20 cellular contexts compared by ENCODE assay signal in genomic region chr11:83727251-83727650, GRCh38.
DNase-seq lines count a peak whose midpoint lies in the region; ATAC-seq and TF ChIP-seq lines count a peak whose summit lies in the region.
"Had no signal": no experiment of that assay in that cellular context is flagged by ENCODE, and none has a peak within 500 bp of the region (broad histone marks: within the 10 kb centered on the region; RNA-seq: fewer than 3 reads in every experiment).

No MANE protein-coding gene starts in this region.

- WGBS in body of pancreas, 2 donors = 67 to 94% methylated on average over 1 of the region's 1 CpG

- H3K27me3 Mint-ChIP-seq in stimulated activated naive CD8-positive, alpha-beta T cell treated with anti-CD3 and anti-CD28 coated beads, Interleukin-15, amount 100 ng/mL, for 72 hours = peaks cover 25% of the 10 kb centered on the region
- H3K27me3 Mint-ChIP-seq in stimulated activated memory B cell treated with anti-CD40 and anti-IgM and Interleukin-4, amounts not matched to agents 10 μg/mL and 1 μg/mL and 100 μg/mL, for 72 hours = no peaks in the 10 kb centered on the region

- ATAC-seq in stimulated activated naive CD8-positive, alpha-beta T cell treated with anti-CD3 and anti-CD28 coated beads, Interleukin-15, amount 100 ng/mL, for 72 hours = peak; percentile 25
- no peak for ATAC-seq in stimulated activated naive CD8-positive, alpha-beta T cell treated with anti-CD3 and anti-CD28 coated beads, Interleukin-15, Interleukin-2, amounts not matched to agents 100 U/mL and 50 U/mL, for 24 hours
- peak; percentile 44 for ATAC-seq in body of pancreas
- ATAC-seq in stimulated activated memory B cell treated with anti-CD40 and anti-IgM and Interleukin-4, amounts not matched to agents 10 μg/mL and 1 μg/mL and 100 μg/mL, for 72 hours = peak; percentile 37
- no peak for ATAC-seq in GM19467 (IDR thresholded peaks at IDR 0.05; ENCODE audit: unreplicated experiment)
- no peak for ATAC-seq in GM18498 (IDR thresholded peaks at IDR 0.05; ENCODE audit: unreplicated experiment)
- ATAC-seq: CD8-positive, alpha-beta T cell; HCT116; HepG2 had no signal

- DNase-seq in stimulated activated naive CD8-positive, alpha-beta T cell treated with anti-CD3 and anti-CD28 coated beads, Interleukin-15, amount 100 ng/mL, for 72 hours = no peak
- no peak for DNase-seq in stimulated activated naive CD8-positive, alpha-beta T cell treated with anti-CD3 and anti-CD28 coated beads, Interleukin-15, Interleukin-2, amounts not matched to agents 100 U/mL and 50 U/mL, for 24 hours
- DNase-seq in LNCaP clone FGC (ENCODE audit: low read depth) (peak; percentile 73), body of pancreas (peak; percentile 24 to 63 (median 50)), SW480 (ENCODE audit: low spot score) (no peak)
- DNase-seq: 8988T; CD8-positive, alpha-beta T cell; DMS 273 treated with DMSO at 0.1 percent for 48 hours; DMS79; GF-D8; GM23248; KBM-7 had no signal

- no peak for TF ChIP-seq CTCF in LNCaP clone FGC (IDR thresholded peaks at IDR 0.05; ENCODE audit: control insufficient read depth, extremely low read depth, insufficient read depth)
- TF ChIP-seq CTCF in body of pancreas (IDR thresholded peaks at IDR 0.05) = peak in 1 of 7 experiments; percentile 3

- no peaks in the 10 kb centered on the region for H3K9me3 ChIP-seq in body of pancreas
- H3K9me3 ChIP-seq: BLaER1 treated with 17β-estradiol and CSF1 and Interleukin-3, amounts not matched to agents 10 nM and 100 nM had no signal

- peaks cover 13% of the 10 kb centered on the region for H3K4me1 Mint-ChIP-seq in stimulated activated naive CD8-positive, alpha-beta T cell treated with anti-CD3 and anti-CD28 coated beads, Interleukin-15, amount 100 ng/mL, for 72 hours
- H3K4me1 Mint-ChIP-seq in stimulated activated memory B cell treated with anti-CD40 and anti-IgM and Interleukin-4, amounts not matched to agents 10 μg/mL and 1 μg/mL and 100 μg/mL, for 72 hours = peaks cover 20% of the 10 kb centered on the region

- peak overlapping the region in 3 of 4 donors; percentile 14 to 40 (median 38) for H3K27ac ChIP-seq in body of pancreas
- H3K27ac ChIP-seq: BLaER1 treated with 17β-estradiol and CSF1 and Interleukin-3, amounts not matched to agents 10 nM and 100 nM; GM23248 had no signal

- no peak overlapping the region for H3K4me3 Mint-ChIP-seq in stimulated activated naive CD8-positive, alpha-beta T cell treated with anti-CD3 and anti-CD28 coated beads, Interleukin-15, amount 100 ng/mL, for 72 hours
- H3K4me3 Mint-ChIP-seq in stimulated activated memory B cell treated with anti-CD40 and anti-IgM and Interleukin-4, amounts not matched to agents 10 μg/mL and 1 μg/mL and 100 μg/mL, for 72 hours = no peak overlapping the region
- H3K4me3 Mint-ChIP-seq: CD8-positive, alpha-beta T cell had no signal

- H3K27me3 ChIP-seq in body of pancreas = no peaks in the 10 kb centered on the region
- H3K27me3 ChIP-seq: BLaER1 treated with 17β-estradiol and CSF1 and Interleukin-3, amounts not matched to agents 10 nM and 100 nM had no signal

- intact Hi-C loops in body of pancreas (cut with DNase I) = no loop called here

- no peaks in the 10 kb centered on the region for H3K9me3 Mint-ChIP-seq in stimulated activated naive CD8-positive, alpha-beta T cell treated with anti-CD3 and anti-CD28 coated beads, Interleukin-15, amount 100 ng/mL, for 72 hours
- H3K9me3 Mint-ChIP-seq in stimulated activated memory B cell treated with anti-CD40 and anti-IgM and Interleukin-4, amounts not matched to agents 10 μg/mL and 1 μg/mL and 100 μg/mL, for 72 hours = peaks cover 2% of the 10 kb centered on the region
- H3K9me3 Mint-ChIP-seq: CD8-positive, alpha-beta T cell; IgD-negative memory B cell had no signal

- H3K4me1 ChIP-seq in body of pancreas = peaks cover 32% of the 10 kb centered on the region
- H3K4me1 ChIP-seq: BLaER1 treated with 17β-estradiol and CSF1 and Interleukin-3, amounts not matched to agents 10 nM and 100 nM had no signal

- H3K4me3 ChIP-seq in LNCaP clone FGC (ENCODE audit: low read depth, low read length) (no peak overlapping the region), body of pancreas (no peak overlapping the region)
- H3K4me3 ChIP-seq: BLaER1 treated with 17β-estradiol and CSF1 and Interleukin-3, amounts not matched to agents 10 nM and 100 nM; GM23248 had no signal

- no peaks in the 10 kb centered on the region for H3K36me3 ChIP-seq in body of pancreas (replicated peaks in 1 of 2; ENCODE audit: insufficient read depth in 1 of 2, low read depth in 2 of 2)
- H3K36me3 ChIP-seq: BLaER1 treated with 17β-estradiol and CSF1 and Interleukin-3, amounts not matched to agents 10 nM and 100 nM had no signal

- no peak overlapping the region for H3K27ac Mint-ChIP-seq in stimulated activated naive CD8-positive, alpha-beta T cell treated with anti-CD3 and anti-CD28 coated beads, Interleukin-15, amount 100 ng/mL, for 72 hours
- no peak overlapping the region for H3K27ac Mint-ChIP-seq in stimulated activated memory B cell treated with anti-CD40 and anti-IgM and Interleukin-4, amounts not matched to agents 10 μg/mL and 1 μg/mL and 100 μg/mL, for 72 hours
- H3K27ac Mint-ChIP-seq: B cell; CD8-positive, alpha-beta T cell; IgD-negative memory B cell had no signal

- no peaks in the 10 kb centered on the region for H3K36me3 Mint-ChIP-seq in stimulated activated memory B cell treated with anti-CD40 and anti-IgM and Interleukin-4, amounts not matched to agents 10 μg/mL and 1 μg/mL and 100 μg/mL, for 72 hours
- H3K36me3 Mint-ChIP-seq: CD8-positive, alpha-beta T cell; IgD-negative memory B cell had no signal

- no peak for TF ChIP-seq POLR2A in body of pancreas (IDR thresholded peaks at IDR 0.05)

Comparison
In these comparisons a context has a peak if more than half of its experiments do, and no peak if none do; other contexts are left out.
1. ATAC-seq: peak in stimulated activated naive CD8-positive, alpha-beta T cell treated with anti-CD3 and anti-CD28 coated beads, Interleukin-15, amount 100 ng/mL, for 72 hours (single experiment), body of pancreas (single experiment) and stimulated activated memory B cell treated with anti-CD40 and anti-IgM and Interleukin-4, amounts not matched to agents 10 μg/mL and 1 μg/mL and 100 μg/mL, for 72 hours (single experiment); none in stimulated activated naive CD8-positive, alpha-beta T cell treated with anti-CD3 and anti-CD28 coated beads, Interleukin-15, Interleukin-2, amounts not matched to agents 100 U/mL and 50 U/mL, for 24 hours (single experiment), GM19467 (single experiment) and GM18498 (single experiment).
2. DNase-seq: peak in LNCaP clone FGC (single experiment) and body of pancreas (4 of 4); none in stimulated activated naive CD8-positive, alpha-beta T cell treated with anti-CD3 and anti-CD28 coated beads, Interleukin-15, amount 100 ng/mL, for 72 hours (0 of 2), stimulated activated naive CD8-positive, alpha-beta T cell treated with anti-CD3 and anti-CD28 coated beads, Interleukin-15, Interleukin-2, amounts not matched to agents 100 U/mL and 50 U/mL, for 24 hours (single experiment) and SW480 (single experiment).